19 cellular contexts compared by ENCODE assay signal in the genomic region with DNA sequence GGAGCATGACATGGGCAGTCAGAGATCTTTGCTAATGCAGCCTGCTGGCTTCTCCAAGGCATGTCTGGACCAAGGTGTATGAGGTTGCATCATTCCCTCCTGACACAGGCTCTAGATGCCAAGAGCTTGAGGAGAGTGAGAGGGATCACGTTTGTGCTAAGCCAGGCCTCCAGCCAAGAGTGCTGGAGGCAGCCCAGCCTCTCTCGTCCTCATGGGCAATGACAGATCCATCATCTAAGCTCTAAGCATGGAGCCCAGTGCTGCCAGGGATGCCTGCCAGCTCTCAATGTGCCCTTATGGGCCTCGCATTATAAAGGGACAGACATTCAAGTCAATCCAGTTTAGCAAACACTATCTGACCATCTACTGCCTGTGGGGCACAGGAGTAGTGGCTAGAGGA.
"Had no signal": no experiment of that assay in that cellular context is flagged by ENCODE, and none has a peak within 500 bp of the region (broad histone marks: within the 10 kb centered on the region; RNA-seq: fewer than 3 reads in every experiment).

No MANE protein-coding gene starts in this region.

- H3K36me3 ChIP-seq: brain microvascular endothelial cell, esophagus muscularis mucosa, gastroesophageal sphincter, spleen, thoracic aorta had no signal

- ATAC-seq: activated CD4-positive, CD25-positive, alpha-beta regulatory T cell treated with anti-CD3 and anti-CD28 coated beads, Interleukin-2, amount 50 U/mL, for 24 hours; gastroesophageal sphincter; left colon; stimulated activated memory B cell treated with anti-CD40 and anti-IgM and Interleukin-4, amounts not matched to agents 10 μg/mL and 1 μg/mL and 100 μg/mL, for 72 hours; T-cell had no signal

- H3K4me3 ChIP-seq: esophagus muscularis mucosa, gastroesophageal sphincter, lung, spleen, thoracic aorta had no signal

- H3K27ac ChIP-seq: brain microvascular endothelial cell, esophagus muscularis mucosa, gastroesophageal sphincter, parathyroid adenoma, spleen, thoracic aorta had no signal

- H3K27me3 ChIP-seq: brain microvascular endothelial cell, esophagus muscularis mucosa had no signal

- H3K4me1 ChIP-seq: esophagus muscularis mucosa, gastroesophageal sphincter, parathyroid adenoma, spleen had no signal

- H3K9ac ChIP-seq: parathyroid adenoma had no signal

- H2AFZ ChIP-seq: parathyroid adenoma had no signal

- DNase-seq: activated CD4-positive, alpha-beta T cell treated with anti-CD3 and anti-CD28 coated beads, Interleukin-2, amount 10 ng/mL, durations not matched to agents 7 days and 5 days; activated CD8-positive, alpha-beta memory T cell treated with anti-CD3 and anti-CD28 coated beads, Interleukin-2, amount 50 U/mL, for 4 hours; activated effector memory CD4-positive, alpha-beta T cell treated with Interleukin-2 at 50 U/mL for 16 hours; activated naive CD4-positive, alpha-beta T cell treated with anti-CD3 and anti-CD28 coated beads, Interleukin-2, amount 50 U/mL, for 16 hours; activated T-cell treated with anti-CD3 and anti-CD28 coated beads, Interleukin-2, amount 50 U/mL, for 48 hours; brain microvascular endothelial cell; effector CD8-positive, alpha-beta T cell; left colon; spleen; stimulated activated CD4-positive, alpha-beta T cell treated with anti-CD3 and anti-CD28 coated beads, Interleukin-4, amount 100 ng/mL, for 4 hours; T-cell; T-helper 9 cell had no signal

- H3K79me2 ChIP-seq: parathyroid adenoma had no signal
